In the genomic region with DNA sequence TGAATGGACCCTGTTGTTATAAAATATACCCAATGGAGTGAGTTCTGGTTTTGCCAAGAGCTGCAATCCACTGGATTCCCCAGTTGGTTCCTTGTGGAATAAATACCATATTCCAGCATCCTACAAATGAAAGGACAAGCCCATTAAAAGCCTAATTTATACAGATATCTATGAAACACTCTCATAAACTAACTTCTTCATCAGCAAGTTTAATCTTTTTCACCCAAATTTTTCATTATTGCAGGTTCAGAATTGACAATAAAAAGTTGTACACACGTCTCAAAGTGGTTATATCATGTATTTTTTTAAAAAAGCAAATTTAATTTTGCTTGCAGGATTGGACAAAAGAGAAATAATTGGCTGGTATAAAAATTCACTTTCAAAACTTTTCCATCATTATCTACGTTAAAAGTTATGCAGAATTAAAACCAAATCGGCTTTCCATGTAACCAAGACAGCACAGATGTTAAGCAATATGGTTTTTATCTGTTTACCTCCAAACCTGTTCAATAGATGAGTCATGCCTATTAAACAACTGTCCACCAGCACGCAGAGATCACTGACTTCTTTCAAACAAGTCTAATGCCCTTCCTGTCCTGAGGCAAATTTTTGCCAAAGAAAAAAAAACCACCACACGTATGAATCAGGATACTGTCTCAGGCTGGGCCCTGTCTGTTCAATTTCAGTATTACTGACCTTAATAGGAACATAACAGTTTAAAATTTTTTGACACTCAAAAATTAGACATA, we compare ENCODE assay signal across 13 cellular contexts. TPM values are rescaled to one million over a fixed set of nuclear protein-coding genes. Genes with fewer than 3 reads are reported as not detected.
DNase-seq lines count a peak whose midpoint lies in the region; ATAC-seq and TF ChIP-seq lines count a peak whose summit lies in the region.
"Had no signal": no experiment of that assay in that cellular context is flagged by ENCODE, and none has a peak within 500 bp of the region (broad histone marks: within the 10 kb centered on the region; RNA-seq: fewer than 3 reads in every experiment).

No MANE protein-coding gene starts in this region.

- ATAC-seq in heart right ventricle = no peak
- ATAC-seq: naive thymus-derived CD8-positive, alpha-beta T cell had no signal

- no peak for TF ChIP-seq CTCF in fibroblast of villous mesenchyme (IDR thresholded peaks at IDR 0.05; ENCODE audit: insufficient read depth, low read depth, low read length)
- no peak for TF ChIP-seq CTCF in smooth muscle cell (IDR thresholded peaks at IDR 0.05; ENCODE audit: borderline replicate concordance, insufficient read depth, poor library complexity, severe bottlenecking)
- no peak for TF ChIP-seq CTCF in heart right ventricle (IDR thresholded peaks at IDR 0.05)

- DNase-seq in NCI-H146 (lab: John Stamatoyannopoulos, UW) (peak; percentile 21), NCI-H146 treated with DMSO at 0.1 percent for 48 hours (lab: John Stamatoyannopoulos, UW; ENCODE audit: unreplicated experiment) (no peak), SJCRH30 (peak; percentile 68 to 89), fibroblast of villous mesenchyme (ENCODE audit: low read depth) (peak; percentile 90), smooth muscle cell (lab: John Stamatoyannopoulos, UW; ENCODE audit: unreplicated experiment) (no peak), heart right ventricle (no peak)
- DNase-seq in stimulated activated CD8-positive, alpha-beta memory T cell treated with anti-CD3 and anti-CD28 coated beads, Interleukin-4, amount 100 ng/mL, for 48 hours = no peak
- DNase-seq in stimulated activated naive CD4-positive, alpha-beta T cell treated with Interleukin-2 at 50 U/mL for 16 hours (lab: John Stamatoyannopoulos, UW) = no peak
- DNase-seq: activated CD8-positive, alpha-beta memory T cell treated with anti-CD3 and anti-CD28 coated beads, Interleukin-2, amount 50 U/mL, for 4 hours; naive thymus-derived CD8-positive, alpha-beta T cell; NCI-H187; stimulated activated CD4-positive, alpha-beta T cell treated with anti-CD3 and anti-CD28 coated beads, Interleukin-1b, Interleukin-23, amount 100 ng/mL, for 48 hours; tibial artery had no signal

- peak overlapping the region; percentile 67 for H3K9ac ChIP-seq in smooth muscle cell (ENCODE audit: low read depth)

- H3K27ac ChIP-seq in SJCRH30 (peak overlapping the region; percentile 29), smooth muscle cell (ENCODE audit: low read depth) (peak overlapping the region; percentile 92), heart right ventricle (no peak overlapping the region)
- H3K27ac ChIP-seq: tibial artery had no signal

- no peaks in the 10 kb centered on the region for H3K9me3 ChIP-seq in SJCRH30 (replicated peaks)
- no peaks in the 10 kb centered on the region for H3K9me3 ChIP-seq in smooth muscle cell (replicated peaks; ENCODE audit: low read depth)
- H3K9me3 ChIP-seq in heart right ventricle = no peaks in the 10 kb centered on the region
- H3K9me3 ChIP-seq: tibial artery had no signal

- H3K4me2 ChIP-seq in smooth muscle cell = peak overlapping the region; percentile 13

- no peaks in the 10 kb centered on the region for H4K20me1 ChIP-seq in smooth muscle cell (ENCODE audit: low read depth)

- peaks cover 3% of the 10 kb centered on the region for H3F3A ChIP-seq in smooth muscle cell (ENCODE audit: low read depth)

- peaks cover 36% of the 10 kb centered on the region for H3K36me3 ChIP-seq in SJCRH30
- peaks cover 16% of the 10 kb centered on the region for H3K36me3 ChIP-seq in smooth muscle cell (ENCODE audit: low read depth)
- H3K36me3 ChIP-seq in heart right ventricle = peaks cover 0 to 99% (median 18%) of the 10 kb centered on the region in 9 donors

- H2AFZ ChIP-seq in smooth muscle cell (ENCODE audit: low read depth) = no peak overlapping the region

- H3K4me3 ChIP-seq in SJCRH30 = no peak overlapping the region
- H3K4me3 ChIP-seq in fibroblast of villous mesenchyme (ENCODE audit: low read depth, low read length) = no peak overlapping the region
- no peak overlapping the region for H3K4me3 ChIP-seq in smooth muscle cell
- H3K4me3 ChIP-seq in heart right ventricle = no peak overlapping the region
- H3K4me3 ChIP-seq: tibial artery had no signal

- intact Hi-C loops in heart right ventricle (cut with DNase I) = no loop called here

- H3K4me1 ChIP-seq in SJCRH30 (peaks cover 22% of the 10 kb centered on the region), smooth muscle cell (ENCODE audit: low read depth) (peaks cover 22% of the 10 kb centered on the region), heart right ventricle (no peaks in the 10 kb centered on the region)
- H3K4me1 ChIP-seq: tibial artery had no signal

- peaks cover 12% of the 10 kb centered on the region for H3K79me2 ChIP-seq in smooth muscle cell (ENCODE audit: low read depth)

- 31% methylated on average over 5 of the region's 5 CpGs for WGBS in smooth muscle cell (ENCODE audit: low lambda C conversion rate)
- 65 to 77% methylated on average over 5 of the region's 5 CpGs for WGBS in heart right ventricle, 2 donors

- H3K27me3 ChIP-seq in SJCRH30 (no peaks in the 10 kb centered on the region), smooth muscle cell (ENCODE audit: low read depth) (no peaks in the 10 kb centered on the region), heart right ventricle (no peaks in the 10 kb centered on the region)
- H3K27me3 ChIP-seq: tibial artery had no signal

RNA-seq across cellular contexts. Expression of gene CEMIP2, which starts 42.5 kb away (rescaled TPM):
- 41.0 and 42.2 TPM in 2 replicates for total RNA-seq in SJCRH30 (2014; rRNA removed; shearing (Covaris generic))
- total RNA-seq in fibroblast of villous mesenchyme (153 and 180 TPM in 2 replicates), smooth muscle cell (103 and 105 TPM in 2 replicates), heart right ventricle (10 to 100 TPM in 6 of 10 donors, 1 to 10 TPM in 4; 4.7 to 34.9 (median 11.0) TPM)
- polyA plus RNA-seq in smooth muscle cell (46.1 and 70.3 TPM in 2 replicates), heart right ventricle (1 to 10 TPM; 6.7 to 8.3 TPM)

Comparison
In these comparisons a context has a peak if more than half of its experiments do, and no peak if none do; other contexts are left out.
1. DNase-seq: peak in NCI-H146 (single experiment), SJCRH30 (2 of 2) and fibroblast of villous mesenchyme (single experiment); none in NCI-H146 treated with DMSO at 0.1 percent for 48 hours (single experiment), smooth muscle cell (single experiment), stimulated activated CD8-positive, alpha-beta memory T cell treated with anti-CD3 and anti-CD28 coated beads, Interleukin-4, amount 100 ng/mL, for 48 hours (single experiment), heart right ventricle (0 of 2) and stimulated activated naive CD4-positive, alpha-beta T cell treated with Interleukin-2 at 50 U/mL for 16 hours (single experiment).
2. H3K27ac ChIP-seq: peak in SJCRH30 (single experiment) and smooth muscle cell (single experiment); none in heart right ventricle (0 of 10).